ENCODE assay signal across 1 cellular context in genomic region chr13:42804244-42804868, GRCh38.
TF ChIP-seq lines count a peak whose summit lies in the region.

No MANE protein-coding gene starts in this region.

TF ChIP-seq in GM12878, 131 proteins besides CTCF, POLR2A, EP300 and RAD21 (continued from another document):
- TF ChIP-seq ETV6 (conservative IDR thresholded peaks at IDR 0.05 in 1 of 2, IDR thresholded peaks at IDR 0.05 in 1 of 2; ENCODE audit: borderline replicate concordance in 1 of 2, low read depth in 1 of 2) (no peak), E2F8 (IDR thresholded peaks at IDR 0.05; ENCODE audit: low read depth, partially characterized antibody) (no peak), ATF2 (IDR thresholded peaks at IDR 0.05; ENCODE audit: low read length) (peak; percentile 40; the same call in 1 of the 2 replicates), BMI1 (IDR thresholded peaks at IDR 0.05; ENCODE audit: borderline replicate concordance) (no peak), PAX5 (IDR thresholded peaks at IDR 0.05; ENCODE audit: borderline replicate concordance, low read depth, low read length) (no peak), SP1 (IDR thresholded peaks at IDR 0.05; ENCODE audit: low read depth, low read length) (no peak), NRF1 (conservative IDR thresholded peaks at IDR 0.05; ENCODE audit: low read depth, low read length) (no peak), SKIL (IDR thresholded peaks at IDR 0.05; ENCODE audit: low read depth, poor library complexity, severe bottlenecking) (no peak), RFX5 (IDR thresholded peaks at IDR 0.05; ENCODE audit: low read depth, low read length) (no peak), CBX5 (IDR thresholded peaks at IDR 0.05; ENCODE audit: low read depth) (no peak), FOXM1 (IDR thresholded peaks at IDR 0.05; ENCODE audit: low read depth, low read length) (no peak), WRNIP1 (IDR thresholded peaks at IDR 0.05; ENCODE audit: borderline replicate concordance, low read depth, low read length) (no peak), BCL11A (IDR thresholded peaks at IDR 0.05; ENCODE audit: low read depth, low read length) (no peak), RELA (IDR thresholded peaks at IDR 0.05; ENCODE audit: borderline replicate concordance, partially characterized antibody) (no peak), ZNF207 (IDR thresholded peaks at IDR 0.05; ENCODE audit: borderline replicate concordance) (no peak), JUNB (IDR thresholded peaks at IDR 0.05) (no peak)
- TF ChIP-seq, protein P1, sequence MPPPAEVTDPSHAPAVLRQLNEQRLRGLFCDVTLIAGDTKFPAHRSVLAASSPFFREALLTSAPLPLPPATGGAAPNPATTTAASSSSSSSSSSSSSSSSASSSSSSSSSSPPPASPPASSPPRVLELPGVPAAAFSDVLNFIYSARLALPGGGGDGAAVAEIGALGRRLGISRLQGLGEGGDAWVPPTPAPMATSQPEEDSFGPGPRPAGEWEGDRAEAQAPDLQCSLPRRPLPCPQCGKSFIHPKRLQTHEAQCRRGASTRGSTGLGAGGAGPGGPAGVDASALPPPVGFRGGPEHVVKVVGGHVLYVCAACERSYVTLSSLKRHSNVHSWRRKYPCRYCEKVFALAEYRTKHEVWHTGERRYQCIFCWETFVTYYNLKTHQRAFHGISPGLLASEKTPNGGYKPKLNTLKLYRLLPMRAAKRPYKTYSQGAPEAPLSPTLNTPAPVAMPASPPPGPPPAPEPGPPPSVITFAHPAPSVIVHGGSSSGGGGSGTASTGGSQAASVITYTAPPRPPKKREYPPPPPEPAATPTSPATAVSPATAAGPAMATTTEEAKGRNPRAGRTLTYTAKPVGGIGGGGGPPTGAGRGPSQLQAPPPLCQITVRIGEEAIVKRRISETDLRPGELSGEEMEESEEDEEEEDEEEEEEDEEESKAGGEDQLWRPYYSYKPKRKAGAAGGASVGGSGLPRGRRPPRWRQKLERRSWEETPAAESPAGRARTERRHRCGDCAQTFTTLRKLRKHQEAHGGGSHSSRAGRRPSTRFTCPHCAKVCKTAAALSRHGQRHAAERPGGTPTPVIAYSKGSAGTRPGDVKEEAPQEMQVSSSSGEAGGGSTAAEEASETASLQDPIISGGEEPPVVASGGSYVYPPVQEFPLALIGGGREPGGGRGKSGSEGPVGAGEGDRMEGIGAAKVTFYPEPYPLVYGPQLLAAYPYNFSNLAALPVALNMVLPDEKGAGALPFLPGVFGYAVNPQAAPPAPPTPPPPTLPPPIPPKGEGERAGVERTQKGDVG (CRISPR knock-in tag; IDR thresholded peaks at IDR 0.05): no peak
- TF ChIP-seq, protein P2, sequence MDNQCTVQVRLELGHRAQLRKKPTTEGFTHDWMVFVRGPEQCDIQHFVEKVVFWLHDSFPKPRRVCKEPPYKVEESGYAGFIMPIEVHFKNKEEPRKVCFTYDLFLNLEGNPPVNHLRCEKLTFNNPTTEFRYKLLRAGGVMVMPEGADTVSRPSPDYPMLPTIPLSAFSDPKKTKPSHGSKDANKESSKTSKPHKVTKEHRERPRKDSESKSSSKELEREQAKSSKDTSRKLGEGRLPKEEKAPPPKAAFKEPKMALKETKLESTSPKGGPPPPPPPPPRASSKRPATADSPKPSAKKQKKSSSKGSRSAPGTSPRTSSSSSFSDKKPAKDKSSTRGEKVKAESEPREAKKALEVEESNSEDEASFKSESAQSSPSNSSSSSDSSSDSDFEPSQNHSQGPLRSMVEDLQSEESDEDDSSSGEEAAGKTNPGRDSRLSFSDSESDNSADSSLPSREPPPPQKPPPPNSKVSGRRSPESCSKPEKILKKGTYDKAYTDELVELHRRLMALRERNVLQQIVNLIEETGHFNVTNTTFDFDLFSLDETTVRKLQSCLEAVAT (IDR thresholded peaks at IDR 0.05): no peak
- TF ChIP-seq, protein P3, sequence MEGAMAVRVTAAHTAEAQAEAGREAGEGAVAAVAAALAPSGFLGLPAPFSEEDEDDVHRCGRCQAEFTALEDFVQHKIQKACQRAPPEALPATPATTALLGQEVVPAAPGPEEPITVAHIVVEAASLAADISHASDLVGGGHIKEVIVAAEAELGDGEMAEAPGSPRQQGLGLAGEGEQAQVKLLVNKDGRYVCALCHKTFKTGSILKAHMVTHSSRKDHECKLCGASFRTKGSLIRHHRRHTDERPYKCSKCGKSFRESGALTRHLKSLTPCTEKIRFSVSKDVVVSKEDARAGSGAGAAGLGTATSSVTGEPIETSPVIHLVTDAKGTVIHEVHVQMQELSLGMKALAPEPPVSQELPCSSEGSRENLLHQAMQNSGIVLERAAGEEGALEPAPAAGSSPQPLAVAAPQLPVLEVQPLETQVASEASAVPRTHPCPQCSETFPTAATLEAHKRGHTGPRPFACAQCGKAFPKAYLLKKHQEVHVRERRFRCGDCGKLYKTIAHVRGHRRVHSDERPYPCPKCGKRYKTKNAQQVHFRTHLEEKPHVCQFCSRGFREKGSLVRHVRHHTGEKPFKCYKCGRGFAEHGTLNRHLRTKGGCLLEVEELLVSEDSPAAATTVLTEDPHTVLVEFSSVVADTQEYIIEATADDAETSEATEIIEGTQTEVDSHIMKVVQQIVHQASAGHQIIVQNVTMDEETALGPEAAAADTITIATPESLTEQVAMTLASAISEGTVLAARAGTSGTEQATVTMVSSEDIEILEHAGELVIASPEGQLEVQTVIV (IDR thresholded peaks at IDR 0.05; ENCODE audit: borderline replicate concordance, partially characterized antibody): no peak
